Comparison of ENCODE assay signal across 30 cellular contexts in the genomic region with DNA sequence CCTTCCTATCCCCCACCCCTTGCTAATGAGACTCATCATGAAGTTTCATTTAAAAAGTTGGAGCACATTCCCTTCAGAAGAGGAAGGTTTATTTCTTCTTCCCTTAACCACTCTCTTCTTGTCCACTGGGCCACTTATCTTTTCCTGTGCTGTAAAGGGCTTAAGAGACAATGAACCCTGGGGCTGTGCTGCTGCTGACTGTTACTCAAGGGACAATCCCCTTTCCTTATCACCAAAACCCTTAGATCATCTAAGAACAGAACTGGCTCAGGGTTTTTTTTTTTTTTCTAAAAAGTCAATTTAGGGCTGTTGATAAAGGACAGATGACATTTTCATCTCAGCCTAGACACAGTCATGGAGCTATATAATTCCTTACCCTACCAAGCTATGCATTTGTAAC. TPM values are rescaled to one million over a fixed set of nuclear protein-coding genes. Genes with fewer than 3 reads are reported as not detected.
DNase-seq lines count a peak whose midpoint lies in the region; ATAC-seq, FAIRE-seq and TF ChIP-seq lines count a peak whose summit lies in the region.
"Had no signal": no experiment of that assay in that cellular context is flagged by ENCODE, and none has a peak within 500 bp of the region (broad histone marks: within the 10 kb centered on the region; RNA-seq: fewer than 3 reads in every experiment).

No MANE protein-coding gene starts in this region.

- H3K27ac ChIP-seq in OCI-LY1 (ENCODE audit: low read depth, low read length, poor library complexity, severe bottlenecking), result peak overlapping the region; percentile 94
- H3K27ac ChIP-seq in small intestine (ENCODE audit: low read depth in 1 of 2, low read length in 1 of 2), result no peak overlapping the region
- H3K27ac ChIP-seq: esophagus muscularis mucosa, gastrocnemius medialis, thyroid gland, VCaP had no signal

- H3K4me1 ChIP-seq in OCI-LY1 (ENCODE audit: insufficient read depth, low read length, severe bottlenecking) (peaks cover 46% of the 10 kb centered on the region), small intestine (ENCODE audit: control insufficient read depth in 2 of 2, insufficient read depth in 1 of 2, low read depth in 1 of 2, low read length in 1 of 2) (no peaks in the 10 kb centered on the region)
- H3K4me1 ChIP-seq: esophagus muscularis mucosa, gastrocnemius medialis, thyroid gland had no signal

- no peaks in the 10 kb centered on the region for H3K27me3 Mint-ChIP-seq in activated naive CD8-positive, alpha-beta T cell treated with anti-CD3 and anti-CD28 coated beads, Interleukin-2, amount 10 ng/mL, durations not matched to agents 7 days and 5 days
- H3K27me3 Mint-ChIP-seq in stimulated activated naive CD8-positive, alpha-beta T cell treated with anti-CD3 and anti-CD28 coated beads, Interleukin-15, amount 100 ng/mL, for 72 hours, result no peaks in the 10 kb centered on the region
- H3K27me3 Mint-ChIP-seq in progenitor cell of endocrine pancreas, result no peaks in the 10 kb centered on the region
- H3K27me3 Mint-ChIP-seq: CD4-positive, alpha-beta memory T cell; effector memory CD8-positive, alpha-beta T cell; T-helper 17 cell had no signal

- peak overlapping the region; percentile 40 for H3K9ac ChIP-seq in OCI-LY1 (ENCODE audit: low read length)

- H3K4me3 ChIP-seq in OCI-LY1 (ENCODE audit: low read depth, low read length, poor library complexity, severe bottlenecking), result no peak overlapping the region
- no peak overlapping the region for H3K4me3 ChIP-seq in small intestine (ENCODE audit: low read depth in 1 of 2, low read length in 2 of 2)
- H3K4me3 ChIP-seq: esophagus muscularis mucosa, gastrocnemius medialis, lung, thyroid gland had no signal

- peaks cover 18% of the 10 kb centered on the region for H3K9me3 ChIP-seq in OCI-LY1 (ENCODE audit: low read length)
- H3K9me3 ChIP-seq in small intestine (ENCODE audit: control insufficient read depth, low read depth), result no peaks in the 10 kb centered on the region
- H3K9me3 ChIP-seq: gastrocnemius medialis, thyroid gland had no signal

- H3K4me3 Mint-ChIP-seq in activated naive CD8-positive, alpha-beta T cell treated with anti-CD3 and anti-CD28 coated beads, Interleukin-2, amount 10 ng/mL, durations not matched to agents 7 days and 5 days, result no peak overlapping the region
- H3K4me3 Mint-ChIP-seq in stimulated activated naive CD8-positive, alpha-beta T cell treated with anti-CD3 and anti-CD28 coated beads, Interleukin-15, amount 100 ng/mL, for 72 hours, result peak overlapping the region; percentile 55
- no peak overlapping the region for H3K4me3 Mint-ChIP-seq in progenitor cell of endocrine pancreas (ENCODE audit: low read depth)
- H3K4me3 Mint-ChIP-seq: brain; CD4-positive, alpha-beta memory T cell; effector memory CD8-positive, alpha-beta T cell; stimulated activated memory B cell treated with anti-CD40 and anti-IgM and Interleukin-4, amounts not matched to agents 10 μg/mL and 1 μg/mL and 100 μg/mL, for 72 hours; T-helper 17 cell had no signal

- peaks cover 12% of the 10 kb centered on the region; the same call in 1 of the 2 replicates for H3K36me3 ChIP-seq in OCI-LY1 (ENCODE audit: insufficient read depth, low read length)
- no peaks in the 10 kb centered on the region for H3K36me3 ChIP-seq in small intestine (ENCODE audit: control insufficient read depth in 2 of 2, insufficient read depth in 2 of 2, low read length in 2 of 2)
- H3K36me3 ChIP-seq: esophagus muscularis mucosa, gastrocnemius medialis, thyroid gland had no signal

- H3F3A ChIP-seq in OCI-LY1 (ENCODE audit: insufficient read depth, low read length), result peaks cover 4% of the 10 kb centered on the region; the same call in 1 of the 2 replicates

- POLR2A ChIA-PET in activated naive CD8-positive, alpha-beta T cell treated with anti-CD3 and anti-CD28 coated beads, Interleukin-2, amount 10 ng/mL, durations not matched to agents 7 days and 5 days (lab: Charles Lee), result interaction anchor here (1.0 kb wide), 1 partner anchor 28 kb away, joined by 3 read pairs; no protein-coding TSS in a partner anchor

- H3K27ac Mint-ChIP-seq in activated naive CD8-positive, alpha-beta T cell treated with anti-CD3 and anti-CD28 coated beads, Interleukin-2, amount 10 ng/mL, durations not matched to agents 7 days and 5 days, result peak overlapping the region; percentile 17
- peak overlapping the region in 1 of 2 donors; percentile 72 for H3K27ac Mint-ChIP-seq in stimulated activated naive CD8-positive, alpha-beta T cell treated with anti-CD3 and anti-CD28 coated beads, Interleukin-15, amount 100 ng/mL, for 72 hours
- H3K27ac Mint-ChIP-seq in progenitor cell of endocrine pancreas, result no peak overlapping the region
- H3K27ac Mint-ChIP-seq: brain; effector memory CD8-positive, alpha-beta T cell; stimulated activated memory B cell treated with anti-CD40 and anti-IgM and Interleukin-4, amounts not matched to agents 10 μg/mL and 1 μg/mL and 100 μg/mL, for 72 hours; T-helper 17 cell had no signal

- FAIRE-seq in small intestine (lab: Jason Lieb, UNC), result no peak
- FAIRE-seq: islet of Langerhans had no signal

- peaks cover 30% of the 10 kb centered on the region for H3K4me1 Mint-ChIP-seq in activated naive CD8-positive, alpha-beta T cell treated with anti-CD3 and anti-CD28 coated beads, Interleukin-2, amount 10 ng/mL, durations not matched to agents 7 days and 5 days
- H3K4me1 Mint-ChIP-seq in stimulated activated naive CD8-positive, alpha-beta T cell treated with anti-CD3 and anti-CD28 coated beads, Interleukin-15, amount 100 ng/mL, for 72 hours, result peaks cover 65% of the 10 kb centered on the region
- no peaks in the 10 kb centered on the region for H3K4me1 Mint-ChIP-seq in progenitor cell of endocrine pancreas (ENCODE audit: low read depth)
- H3K4me1 Mint-ChIP-seq: brain; stimulated activated memory B cell treated with anti-CD40 and anti-IgM and Interleukin-4, amounts not matched to agents 10 μg/mL and 1 μg/mL and 100 μg/mL, for 72 hours had no signal

- peaks cover 10% of the 10 kb centered on the region for H3K9me3 Mint-ChIP-seq in activated naive CD8-positive, alpha-beta T cell treated with anti-CD3 and anti-CD28 coated beads, Interleukin-2, amount 10 ng/mL, durations not matched to agents 7 days and 5 days
- peaks cover 17 to 21% of the 10 kb centered on the region in 2 donors for H3K9me3 Mint-ChIP-seq in stimulated activated naive CD8-positive, alpha-beta T cell treated with anti-CD3 and anti-CD28 coated beads, Interleukin-15, amount 100 ng/mL, for 72 hours
- H3K9me3 Mint-ChIP-seq in progenitor cell of endocrine pancreas (ENCODE audit: low read depth), result peaks cover 24% of the 10 kb centered on the region
- H3K9me3 Mint-ChIP-seq: effector memory CD8-positive, alpha-beta T cell; stimulated activated memory B cell treated with anti-CD40 and anti-IgM and Interleukin-4, amounts not matched to agents 10 μg/mL and 1 μg/mL and 100 μg/mL, for 72 hours had no signal

- H3K36me3 Mint-ChIP-seq in activated naive CD8-positive, alpha-beta T cell treated with anti-CD3 and anti-CD28 coated beads, Interleukin-2, amount 10 ng/mL, durations not matched to agents 7 days and 5 days, result peaks cover 29% of the 10 kb centered on the region
- H3K36me3 Mint-ChIP-seq in progenitor cell of endocrine pancreas (ENCODE audit: insufficient read depth), result peaks cover 2% of the 10 kb centered on the region
- H3K36me3 Mint-ChIP-seq: brain; stimulated activated memory B cell treated with anti-CD40 and anti-IgM and Interleukin-4, amounts not matched to agents 10 μg/mL and 1 μg/mL and 100 μg/mL, for 72 hours had no signal

- no peak for ATAC-seq in activated naive CD8-positive, alpha-beta T cell treated with anti-CD3 and anti-CD28 coated beads, Interleukin-2, amount 10 ng/mL, durations not matched to agents 7 days and 5 days (ENCODE audit: low read depth)
- peak; percentile 34 for ATAC-seq in stimulated activated naive CD8-positive, alpha-beta T cell treated with anti-CD3 and anti-CD28 coated beads, Interleukin-15, amount 100 ng/mL, for 72 hours
- ATAC-seq: effector memory CD8-positive, alpha-beta T cell; gastrocnemius medialis; stimulated activated memory B cell treated with anti-CD40 and anti-IgM and Interleukin-4, amounts not matched to agents 10 μg/mL and 1 μg/mL and 100 μg/mL, for 72 hours; T-helper 17 cell had no signal

- H2AFZ ChIP-seq in OCI-LY1 (ENCODE audit: low read length), result no peak overlapping the region

- no peaks in the 10 kb centered on the region for H3K79me2 ChIP-seq in OCI-LY1 (ENCODE audit: insufficient read depth, low read length)

- H4K20me1 ChIP-seq in OCI-LY1 (ENCODE audit: insufficient read depth, low read length), result no peaks in the 10 kb centered on the region

- TF ChIP-seq CTCF in OCI-LY1 (IDR thresholded peaks at IDR 0.05; ENCODE audit: low read length), result no peak
- no peak for TF ChIP-seq CTCF in progenitor cell of endocrine pancreas (IDR thresholded peaks at IDR 0.05; ENCODE audit: unreplicated experiment)

- peak; percentile 34 for DNase-seq in stimulated activated CD4-positive, alpha-beta T cell treated with anti-CD3 and anti-CD28 coated beads, Interleukin-15, amount 100 ng/mL, for 24 hours
- DNase-seq in stimulated activated CD4-positive, alpha-beta T cell treated with anti-CD3 and anti-CD28 coated beads, Interleukin-2, amount 100 ng/mL, for 48 hours, result no peak
- DNase-seq in activated naive CD8-positive, alpha-beta T cell treated with anti-CD3 and anti-CD28 coated beads, Interleukin-2, amount 10 ng/mL, durations not matched to agents 7 days and 5 days, result no peak
- DNase-seq in stimulated activated naive CD8-positive, alpha-beta T cell treated with anti-CD3 and anti-CD28 coated beads, Interleukin-15, amount 100 ng/mL, for 72 hours, result no peak
- no peak for DNase-seq in small intestine
- no peak for DNase-seq in superior temporal gyrus (ENCODE audit: extremely low spot score)
- no peak for DNase-seq in progenitor cell of endocrine pancreas (ENCODE audit: low spot score, unreplicated experiment)
- DNase-seq: activated CD4-positive, alpha-beta T cell treated with anti-CD3 and anti-CD28 coated beads, Interleukin-2, amount 50 U/mL, for 48 hours; CD4-positive, alpha-beta memory T cell; DMS153; effector memory CD8-positive, alpha-beta T cell; gastrocnemius medialis; hypothalamus; Karpas-422; NCI-H187; NCI-H2227 treated with DMSO at 0.1 percent for 48 hours; NCI-H774; stimulated activated CD4-positive, alpha-beta T cell treated with anti-CD3 and anti-CD28 coated beads, Interleukin-2, amount 100 ng/mL, for 24 hours; T-helper 17 cell; thyroid gland had no signal

- no peaks in the 10 kb centered on the region for H3K9me2 ChIP-seq in OCI-LY1 (ENCODE audit: low read depth, low read length)

- H3K27me3 ChIP-seq in OCI-LY1 (ENCODE audit: insufficient read depth, low read length) (no peaks in the 10 kb centered on the region), small intestine (ENCODE audit: control insufficient read depth in 2 of 2, insufficient read depth in 2 of 2, low read length in 2 of 2) (no peaks in the 10 kb centered on the region)
- H3K27me3 ChIP-seq: esophagus muscularis mucosa, gastrocnemius medialis, thyroid gland had no signal

- peak overlapping the region; percentile 30 for H3K4me2 ChIP-seq in OCI-LY1 (ENCODE audit: low read length)

RNA-seq across cellular contexts. Expression of gene CAPSL, which starts 29.6 kb away (rescaled TPM):
- total RNA-seq in activated naive CD8-positive, alpha-beta T cell treated with anti-CD3 and anti-CD28 coated beads, Interleukin-2, amount 10 ng/mL, durations not matched to agents 7 days and 5 days, result not detected
- not detected for polyA plus RNA-seq in small intestine
- 0.93 and 1.1 TPM in 2 replicates for total RNA-seq in progenitor cell of endocrine pancreas
- total RNA-seq: CD4-positive, alpha-beta memory T cell; esophagus muscularis mucosa; gastrocnemius medialis; HT-29; pulmonary artery endothelial cell; T-helper 17 cell had no signal
- polyA plus RNA-seq: adipose tissue; CD4-positive, alpha-beta memory T cell had no signal

RNA-seq across cellular contexts. Expression of gene IL7R, which starts 52.1 kb away (rescaled TPM):
- 100 to 1,000 TPM; 738 to 891 TPM for total RNA-seq in activated naive CD8-positive, alpha-beta T cell treated with anti-CD3 and anti-CD28 coated beads, Interleukin-2, amount 10 ng/mL, durations not matched to agents 7 days and 5 days
- polyA plus RNA-seq in small intestine, result 1 to 10 TPM; 2.9 to 8.0 (median 5.9) TPM
- total RNA-seq in progenitor cell of endocrine pancreas, result not detected in 2 replicates
- total RNA-seq: HT-29 had no signal

Comparison
In these comparisons a context has a peak if more than half of its experiments do, and no peak if none do; other contexts are left out.
1. H3K4me3 Mint-ChIP-seq: peak in stimulated activated naive CD8-positive, alpha-beta T cell treated with anti-CD3 and anti-CD28 coated beads, Interleukin-15, amount 100 ng/mL, for 72 hours (2 of 2); none in activated naive CD8-positive, alpha-beta T cell treated with anti-CD3 and anti-CD28 coated beads, Interleukin-2, amount 10 ng/mL, durations not matched to agents 7 days and 5 days (single experiment) and progenitor cell of endocrine pancreas (single experiment).
2. RNA of gene IL7R, which starts 52.1 kb away (total RNA-seq): 738 to 891 TPM in activated naive CD8-positive, alpha-beta T cell treated with anti-CD3 and anti-CD28 coated beads, Interleukin-2, amount 10 ng/mL, durations not matched to agents 7 days and 5 days; not detected in progenitor cell of endocrine pancreas; every median in the first group is over 100 times any median in the second.